14 cellular contexts compared by ENCODE assay signal in the genomic region with DNA sequence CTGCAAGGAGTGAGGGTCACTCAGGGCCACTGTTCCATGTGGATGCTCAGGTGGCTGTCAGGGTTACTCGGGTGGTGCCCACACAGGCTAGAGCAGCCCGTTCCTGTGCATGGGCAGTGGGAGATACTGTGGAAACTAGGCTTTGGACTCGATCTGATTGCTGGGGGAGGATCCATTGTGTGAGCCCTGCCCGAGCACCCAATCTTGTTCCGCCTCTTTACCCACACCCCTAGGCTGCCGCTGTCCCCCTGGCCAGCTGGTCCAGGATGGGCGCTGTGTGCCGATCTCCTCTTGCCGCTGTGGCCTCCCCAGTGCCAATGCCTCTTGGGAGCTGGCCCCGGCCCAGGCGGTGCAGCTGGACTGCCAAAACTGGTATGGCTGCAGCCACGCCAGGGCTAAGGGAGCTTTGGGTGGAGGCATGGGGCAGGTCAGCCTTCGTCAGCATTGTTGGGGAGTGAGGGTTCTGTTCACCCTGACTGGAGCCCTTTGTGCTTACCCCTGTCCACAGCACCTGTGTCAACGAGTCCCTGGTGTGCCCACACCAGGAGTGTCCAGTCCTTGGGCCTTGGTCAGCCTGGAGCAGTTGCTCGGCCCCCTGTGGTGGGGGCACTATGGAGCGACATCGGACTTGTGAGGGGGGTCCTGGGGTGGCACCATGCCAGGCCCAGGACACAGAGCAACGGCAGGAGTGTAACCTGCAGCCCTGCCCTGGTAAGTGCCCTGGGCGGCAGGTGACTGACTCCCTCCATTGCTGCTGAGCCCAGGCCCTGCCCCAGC.
"Had no signal": no experiment of that assay in that cellular context is flagged by ENCODE, and none has a peak within 500 bp of the region (broad histone marks: within the 10 kb centered on the region; RNA-seq: fewer than 3 reads in every experiment).

No MANE protein-coding gene starts in this region.

- H3K27ac ChIP-seq: neutrophil, right lobe of liver, suprapubic skin had no signal

- H3K9me3 ChIP-seq: esophagus squamous epithelium, neutrophil, right lobe of liver, suprapubic skin had no signal

- H3K36me3 ChIP-seq: esophagus squamous epithelium, neutrophil, right lobe of liver, suprapubic skin had no signal

- DNase-seq: activated CD4-positive, alpha-beta memory T cell treated with anti-CD3 and anti-CD28 coated beads, Interleukin-2, amount 10 ng/mL, durations not matched to agents 7 days and 5 days; activated gamma-delta T cell; activated T-cell treated with anti-CD3 and anti-CD28 coated beads, Interleukin-2, amount 50 U/mL, for 48 hours; anterior cingulate cortex; esophagus squamous epithelium; foreskin fibroblast; mesendoderm; stimulated activated naive CD4-positive, alpha-beta T cell; T-cell; T1000 had no signal

- H3K4me3 ChIP-seq: esophagus squamous epithelium, right lobe of liver, suprapubic skin had no signal

- ATAC-seq: right lobe of liver, T-cell had no signal

- FAIRE-seq: bronchial epithelial cell had no signal

- H3K27me3 ChIP-seq: neutrophil, right lobe of liver had no signal
